26 cellular contexts compared by ENCODE assay signal in genomic region chr5:30894811-30895210, GRCh38.
DNase-seq lines count a peak whose midpoint lies in the region; ATAC-seq and TF ChIP-seq lines count a peak whose summit lies in the region.
"Had no signal": no experiment of that assay in that cellular context is flagged by ENCODE, and none has a peak within 500 bp of the region (broad histone marks: within the 10 kb centered on the region; RNA-seq: fewer than 3 reads in every experiment).

No MANE protein-coding gene starts in this region.

- TF ChIP-seq RAD21 in IMR-90 (IDR thresholded peaks at IDR 0.05; ENCODE audit: low read length) = no peak

- no peak overlapping the region for H3K23ac ChIP-seq in IMR-90 (ENCODE audit: low read depth, low read length)

- no peak overlapping the region for H2BK15ac ChIP-seq in IMR-90 (ENCODE audit: low read depth, low read length)

- dilution Hi-C loops in IMR-90 (cut with HindIII; ENCODE audit: low sequenced_read_pairs, unreplicated experiment) = no loop called here

- H3K4me3 ChIP-seq in IMR-90 (ENCODE audit: insufficient read depth, low read depth, low read length) (no peak overlapping the region), spleen (no peak overlapping the region)
- H3K4me3 ChIP-seq: pancreas, right atrium auricular region, SK-N-MC, upper lobe of right lung had no signal

- no peak overlapping the region for H3K27ac ChIP-seq in IMR-90 (ENCODE audit: insufficient read depth, low read length)
- H3K27ac ChIP-seq in spleen = no peak overlapping the region
- H3K27ac ChIP-seq: pancreas, right atrium auricular region, SK-N-MC, upper lobe of right lung had no signal

- H2AK5ac ChIP-seq in IMR-90 (ENCODE audit: low read depth, low read length) = no peak overlapping the region

- H3K9me3 ChIP-seq in IMR-90 (ENCODE audit: control insufficient read depth, insufficient read depth, low read length) = no peaks in the 10 kb centered on the region
- no peaks in the 10 kb centered on the region for H3K9me3 ChIP-seq in spleen
- H3K9me3 ChIP-seq: pancreas, right atrium auricular region, upper lobe of right lung had no signal

- H3K4me2 ChIP-seq in IMR-90 (ENCODE audit: low read depth, low read length) = no peak overlapping the region

- no peak overlapping the region for H4K91ac ChIP-seq in IMR-90 (ENCODE audit: insufficient read depth, low read depth, low read length)

- H3K4me1 ChIP-seq in IMR-90 (ENCODE audit: control insufficient read depth, insufficient read depth, low read length) (no peaks in the 10 kb centered on the region), spleen (no peaks in the 10 kb centered on the region)
- H3K4me1 ChIP-seq: pancreas, right atrium auricular region, upper lobe of right lung had no signal

- TF ChIP-seq POLR2A in IMR-90 (IDR thresholded peaks at IDR 0.05; ENCODE audit: low read depth, low read length) = no peak
- no peak for TF ChIP-seq POLR2A in spleen (IDR thresholded peaks at IDR 0.05)

- H3K36me3 ChIP-seq in IMR-90 (ENCODE audit: control insufficient read depth, insufficient read depth, low read length) = no peaks in the 10 kb centered on the region
- H3K36me3 ChIP-seq in spleen = no peaks in the 10 kb centered on the region
- H3K36me3 ChIP-seq: pancreas, right atrium auricular region, upper lobe of right lung had no signal

- H2BK120ac ChIP-seq in IMR-90 (ENCODE audit: low read depth, low read length) = no peak overlapping the region

- no peak overlapping the region for H3K9ac ChIP-seq in IMR-90 (ENCODE audit: low read depth, low read length)

- POLR2A ChIA-PET in IMR-90 (lab: Charles Lee; ENCODE audit: unreplicated experiment) = no interaction called here

- BruUV-seq in IMR-90 (replicated peaks; lab: Mats Ljungman, UMichigan) = no TSS peak

- no peak overlapping the region for H4K8ac ChIP-seq in IMR-90 (ENCODE audit: low read depth in 2 of 2, low read length in 2 of 2)

- DNase-seq in IMR-90 = peak; percentile 89
- peak; percentile 52 for DNase-seq in amniotic stem cell (lab: John Stamatoyannopoulos, UW)
- DNase-seq in glomerular visceral epithelial cell (ENCODE audit: extremely low spot score) = peak; percentile 46
- no peak for DNase-seq in spleen
- DNase-seq in NCI-H1694 treated with DMSO at 0.1 percent for 48 hours (lab: John Stamatoyannopoulos, UW) = no peak
- DNase-seq: activated CD4-positive, alpha-beta T cell treated with anti-CD3 and anti-CD28 coated beads, Interleukin-2, amount 50 U/mL, for 4 hours; activated CD8-positive, alpha-beta memory T cell treated with anti-CD3 and anti-CD28 coated beads, Interleukin-2, amount 50 U/mL, for 4 hours; activated naive CD4-positive, alpha-beta T cell treated with anti-CD3 and anti-CD28 coated beads, Interleukin-2, amount 50 U/mL, for 16 hours; anterior cingulate cortex; CD4-positive, CD25-positive, alpha-beta regulatory T cell; central memory CD4-positive, alpha-beta T cell; left colon; mammary epithelial cell; MV-4-11; NCI-H187; NCI-H2171; NCI-H524 treated with DMSO at 0.1 percent for 48 hours; pancreas; RPMI8226; stimulated activated CD4-positive, alpha-beta T cell treated with anti-CD3 and anti-CD28 coated beads, Interleukin-2, amount 100 ng/mL, for 48 hours; substantia nigra; upper lobe of right lung had no signal

- H4K20me1 ChIP-seq in IMR-90 (ENCODE audit: insufficient read depth, low read length) = no peaks in the 10 kb centered on the region

- H3K79me1 ChIP-seq in IMR-90 (ENCODE audit: low read depth in 1 of 2, low read length in 2 of 2) = no peaks in the 10 kb centered on the region

- H3K18ac ChIP-seq in IMR-90 (ENCODE audit: low read depth, low read length) = no peak overlapping the region

- H3K14ac ChIP-seq in IMR-90 (replicated peaks; ENCODE audit: low read depth, low read length) = no peak overlapping the region

- no peak overlapping the region for H3K56ac ChIP-seq in IMR-90 (ENCODE audit: extremely low read depth, insufficient read depth, low read length)

- no peak overlapping the region for H3K4ac ChIP-seq in IMR-90 (ENCODE audit: low read depth, low read length)

- WGBS in IMR-90 (ENCODE audit: extremely low coverage in 2 of 2, insufficient read length in 1 of 2), 2 experiments = no CpG with 5 or more reads among the region's 2 CpGs
- 73 to 89% (median 84%) methylated on average over 2 of the region's 2 CpGs for WGBS in spleen, 5 donors

- H2BK5ac ChIP-seq in IMR-90 (ENCODE audit: low read depth, low read length, poor library complexity, severe bottlenecking) = no peak overlapping the region

- no peak for TF ChIP-seq CTCF in IMR-90 (conservative IDR thresholded peaks at IDR 0.05; ENCODE audit: low read depth, low read length)
- TF ChIP-seq CTCF in spleen (IDR thresholded peaks at IDR 0.05 in 8 of 11, conservative IDR thresholded peaks at IDR 0.05 in 3 of 11) = no peak

- no peak overlapping the region for H2AK9ac ChIP-seq in IMR-90 (replicated peaks; ENCODE audit: low read depth, low read length, poor library complexity)

- no peak overlapping the region for H2AFZ ChIP-seq in IMR-90 (replicated peaks; ENCODE audit: low read length, poor library complexity)

- H3K9me1 ChIP-seq in IMR-90 (ENCODE audit: insufficient read depth, low read length) = no peaks in the 10 kb centered on the region

- CTCF ChIA-PET in IMR-90 (lab: Yijun Ruan, JAX) = no interaction called here

- in situ Hi-C loops in IMR-90 (cut with MboI; ENCODE audit: low sequenced_read_pairs) = no loop called here

- ATAC-seq in IMR-90 (ENCODE audit: low read depth) = peak; percentile 42; the same call in 1 of the 2 replicates
- ATAC-seq in HG03442 (IDR thresholded peaks at IDR 0.05; ENCODE audit: unreplicated experiment) = no peak
- no peak for ATAC-seq in GM21526 (IDR thresholded peaks at IDR 0.05; ENCODE audit: low FRiP score, unreplicated experiment)
- ATAC-seq: left colon, pancreas, upper lobe of right lung had no signal

- H2BK20ac ChIP-seq in IMR-90 (ENCODE audit: low read depth, low read length) = no peak overlapping the region

- intact Hi-C loops in IMR-90 (cut with micrococcal nuclease) = no loop called here
- intact Hi-C loops in spleen (cut with DNase I; ENCODE audit: low total_unique reads) = no loop called here

- H3K27me3 ChIP-seq in IMR-90 (ENCODE audit: control insufficient read depth, insufficient read depth, low read length) (no peaks in the 10 kb centered on the region), spleen (replicated peaks in 1 of 7) (no peaks in the 10 kb centered on the region)
- H3K27me3 ChIP-seq: pancreas, right atrium auricular region, upper lobe of right lung had no signal

- no peak overlapping the region for H4K5ac ChIP-seq in IMR-90 (ENCODE audit: low read depth, low read length)

TF ChIP-seq in IMR-90, 13 proteins besides CTCF, POLR2A, EP300 and RAD21:
- TF ChIP-seq FOS (IDR thresholded peaks at IDR 0.05; ENCODE audit: low read depth, low read length) (0 out of 2 replicates have a peak, but pooled peaks have one; percentile 29), CEBPB (IDR thresholded peaks at IDR 0.05; ENCODE audit: low read depth, low read length) (no peak), MAZ (IDR thresholded peaks at IDR 0.05; ENCODE audit: borderline replicate concordance, low read depth, low read length) (no peak), MAFK (IDR thresholded peaks at IDR 0.05; ENCODE audit: low read depth, low read length) (peak; percentile 31), USF2 (IDR thresholded peaks at IDR 0.05; ENCODE audit: low read depth, low read length) (no peak)

Comparison
In these comparisons a context has a peak if more than half of its experiments do, and no peak if none do; other contexts are left out.
1. DNase-seq: peak in IMR-90 (single experiment), amniotic stem cell (single experiment) and glomerular visceral epithelial cell (single experiment); none in spleen (single experiment) and NCI-H1694 treated with DMSO at 0.1 percent for 48 hours (single experiment).